Comparison of ENCODE assay signal across 13 cellular contexts in the genomic region with DNA sequence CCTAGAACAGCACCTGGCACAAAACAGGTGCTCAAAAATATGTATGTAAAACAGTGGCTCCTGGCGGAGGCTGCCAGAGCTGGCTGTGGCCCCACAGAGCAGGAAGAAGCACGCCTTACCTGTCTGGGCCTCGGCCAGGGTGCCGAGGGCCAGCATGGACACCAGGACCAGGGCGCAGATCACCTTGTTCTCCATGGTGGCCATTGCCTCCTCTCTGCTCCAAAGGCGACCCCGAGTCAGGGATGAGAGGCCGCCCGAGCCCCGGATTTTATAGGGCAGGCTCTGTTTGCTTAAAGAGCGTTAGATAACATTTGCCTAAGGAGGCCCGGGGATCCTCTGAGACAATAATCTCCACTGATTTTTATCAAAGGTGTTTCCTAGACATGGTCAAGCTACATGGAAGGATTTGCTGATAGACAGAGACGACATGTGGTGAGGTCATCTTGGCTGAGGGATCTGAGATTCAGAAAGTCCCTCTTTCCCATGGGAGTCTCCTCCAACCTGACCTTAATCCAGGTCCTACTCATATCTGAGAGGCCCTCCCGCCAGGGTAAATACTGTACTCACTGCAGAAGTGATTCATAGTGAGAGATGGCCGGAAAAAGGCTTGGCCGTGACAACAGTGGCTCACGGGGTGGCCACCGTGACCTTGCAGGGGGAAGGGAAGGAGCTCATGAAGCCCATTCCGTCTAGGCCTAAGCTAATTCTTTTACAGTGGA. TPM values are rescaled to one million over a fixed set of nuclear protein-coding genes. Genes with fewer than 3 reads are reported as not detected.
DNase-seq lines count a peak whose midpoint lies in the region; ATAC-seq and TF ChIP-seq lines count a peak whose summit lies in the region.
"Had no signal": no experiment of that assay in that cellular context is flagged by ENCODE, and none has a peak within 500 bp of the region (broad histone marks: within the 10 kb centered on the region; RNA-seq: fewer than 3 reads in every experiment).

TFF1 (minus strand) TSS at position 244 of the 719 bp plus-strand sequence; CDS start at position 204, 40 bp downstream.

- H3K23ac ChIP-seq in IMR-90 (ENCODE audit: low read depth, low read length): no peak within 1 kb of the TSS

- 0 out of 22 replicates have a peak, but pooled peaks cover 0 to under 1% (median 0%) of the 10 kb centered on the region in 11 experiments for H3K27me3 ChIP-seq in BLaER1 treated with 17β-estradiol and CSF1 and Interleukin-3, amounts not matched to agents 10 nM and 100 nM
- H3K27me3 ChIP-seq in IMR-90 (ENCODE audit: control insufficient read depth, insufficient read depth, low read length) (peaks cover 15% of the 10 kb centered on the region; the same call in 1 of the 2 replicates), adrenal gland (peaks cover 6% of the 10 kb centered on the region), mucosa of rectum (ENCODE audit: control insufficient read depth in 2 of 2, insufficient read depth in 2 of 2, low read length in 2 of 2) (no peaks in the 10 kb centered on the region)
- H3K27me3 ChIP-seq: testis had no signal

- H2AK5ac ChIP-seq in IMR-90 (ENCODE audit: low read depth, low read length): no peak within 1 kb of the TSS

- no TSS peak for BruUV-seq in IMR-90 (replicated peaks; lab: Mats Ljungman, UMichigan)

- no peak within 1 kb of the TSS for H4K91ac ChIP-seq in IMR-90 (ENCODE audit: insufficient read depth, low read depth, low read length)

- dilution Hi-C loops in IMR-90 (cut with HindIII; ENCODE audit: low sequenced_read_pairs, unreplicated experiment): no loop called here

- no peak within 1 kb of the TSS for H2BK15ac ChIP-seq in IMR-90 (ENCODE audit: low read depth, low read length)

- no peak within 1 kb of the TSS for H3K14ac ChIP-seq in IMR-90 (replicated peaks; ENCODE audit: low read depth, low read length)

- no peak within 1 kb of the TSS for H3K18ac ChIP-seq in IMR-90 (ENCODE audit: low read depth, low read length)

- H3K4me2 ChIP-seq in BLaER1 treated with 17β-estradiol and CSF1 and Interleukin-3, amounts not matched to agents 10 nM and 100 nM: peak within 1 kb of the TSS in 10 of 11 experiments; percentile 5 to 83 (median 65); a peak in 19 of 22 replicates
- no peak within 1 kb of the TSS for H3K4me2 ChIP-seq in IMR-90 (ENCODE audit: low read depth, low read length)

- no peak for TF ChIP-seq RAD21 in IMR-90 (IDR thresholded peaks at IDR 0.05; ENCODE audit: low read length)

- intact Hi-C loops in IMR-90 (cut with micrococcal nuclease): no loop called here
- intact Hi-C loops in adrenal gland (cut with DNase I): no loop called here

- H3K9me1 ChIP-seq in IMR-90 (ENCODE audit: insufficient read depth, low read length): no peaks in the 10 kb centered on the region

- POLR2A ChIA-PET in IMR-90 (lab: Charles Lee; ENCODE audit: unreplicated experiment): no interaction called here

- no peak within 1 kb of the TSS for H3K9ac ChIP-seq in BLaER1 treated with 17β-estradiol and CSF1 and Interleukin-3, amounts not matched to agents 10 nM and 100 nM
- no peak within 1 kb of the TSS for H3K9ac ChIP-seq in IMR-90 (ENCODE audit: low read depth, low read length)
- peak within 1 kb of the TSS in 1 of 2 donors; percentile 56 for H3K9ac ChIP-seq in mucosa of rectum (ENCODE audit: low read depth in 1 of 2, low read length in 2 of 2)

- no peak within 1 kb of the TSS for H4K8ac ChIP-seq in IMR-90 (ENCODE audit: low read depth in 2 of 2, low read length in 2 of 2)

- TF ChIP-seq CTCF in IMR-90 (conservative IDR thresholded peaks at IDR 0.05; ENCODE audit: low read depth, low read length): no peak
- no peak for TF ChIP-seq CTCF in adrenal gland (IDR thresholded peaks at IDR 0.05)

- no peaks in the 10 kb centered on the region for H3K36me3 ChIP-seq in BLaER1 treated with 17β-estradiol and CSF1 and Interleukin-3, amounts not matched to agents 10 nM and 100 nM
- H3K36me3 ChIP-seq in IMR-90 (ENCODE audit: control insufficient read depth, insufficient read depth, low read length) (no peaks in the 10 kb centered on the region), adrenal gland (replicated peaks in 1 of 2) (no peaks in the 10 kb centered on the region), mucosa of rectum (ENCODE audit: control insufficient read depth in 2 of 2, insufficient read depth in 2 of 2, low read length in 2 of 2) (no peaks in the 10 kb centered on the region)

- no peak within 1 kb of the TSS for H2BK5ac ChIP-seq in IMR-90 (ENCODE audit: low read depth, low read length, poor library complexity, severe bottlenecking)

- H3K56ac ChIP-seq in IMR-90 (ENCODE audit: extremely low read depth, insufficient read depth, low read length): no peak within 1 kb of the TSS

- H3K27ac ChIP-seq in BLaER1 treated with 17β-estradiol and CSF1 and Interleukin-3, amounts not matched to agents 10 nM and 100 nM: no peak within 1 kb of the TSS
- no peak within 1 kb of the TSS for H3K27ac ChIP-seq in IMR-90 (ENCODE audit: insufficient read depth, low read length)
- H3K27ac ChIP-seq in adrenal gland: peak within 1 kb of the TSS in 2 of 5 donors; percentile 34 to 35
- H3K27ac ChIP-seq in mucosa of rectum (ENCODE audit: low read depth in 2 of 2, low read length in 2 of 2): peak within 1 kb of the TSS; percentile 58 to 80
- H3K27ac ChIP-seq in substantia nigra (ENCODE audit: low read depth, low read length, poor library complexity, severe bottlenecking): no peak within 1 kb of the TSS
- H3K27ac ChIP-seq: testis had no signal

- no peak within 1 kb of the TSS for H2BK20ac ChIP-seq in IMR-90 (ENCODE audit: low read depth, low read length)

- TF ChIP-seq POLR2A in IMR-90 (IDR thresholded peaks at IDR 0.05; ENCODE audit: low read depth, low read length): no peak
- TF ChIP-seq POLR2A in adrenal gland (IDR thresholded peaks at IDR 0.05): no peak

- H2AFZ ChIP-seq in IMR-90 (replicated peaks; ENCODE audit: low read length, poor library complexity): no peak within 1 kb of the TSS

- CTCF ChIA-PET in IMR-90 (lab: Yijun Ruan, JAX): interaction anchor here (0.7 to 0.8 kb wide), 2 partner anchors 9 to 15 kb away, joined by 3 read pairs; no protein-coding TSS in a partner anchor

- peaks cover 0 to 78% (median 63%) of the 10 kb centered on the region in 10 experiments; a peak in 16 of 20 replicates for H3K4me1 ChIP-seq in BLaER1 treated with 17β-estradiol and CSF1 and Interleukin-3, amounts not matched to agents 10 nM and 100 nM
- H3K4me1 ChIP-seq in IMR-90 (ENCODE audit: control insufficient read depth, insufficient read depth, low read length) (no peaks in the 10 kb centered on the region), adrenal gland (replicated peaks in 1 of 2) (no peaks in the 10 kb centered on the region), mucosa of rectum (ENCODE audit: control insufficient read depth in 2 of 2, insufficient read depth in 2 of 2, low read length in 2 of 2) (peaks cover 11 to 39% of the 10 kb centered on the region in 2 donors)
- H3K4me1 ChIP-seq: testis had no signal

- no peaks in the 10 kb centered on the region for H3K79me1 ChIP-seq in IMR-90 (ENCODE audit: low read depth in 1 of 2, low read length in 2 of 2)

- in situ Hi-C loops in IMR-90 (cut with MboI; ENCODE audit: low sequenced_read_pairs): no loop called here

- H2BK120ac ChIP-seq in IMR-90 (ENCODE audit: low read depth, low read length): no peak within 1 kb of the TSS

- ATAC-seq in IMR-90 (ENCODE audit: low read depth) (no peak), GM21737 (IDR thresholded peaks at IDR 0.05; ENCODE audit: unreplicated experiment) (no peak)

- no peak within 1 kb of the TSS for H3K4me3 ChIP-seq in BLaER1 treated with 17β-estradiol and CSF1 and Interleukin-3, amounts not matched to agents 10 nM and 100 nM
- H3K4me3 ChIP-seq in IMR-90 (ENCODE audit: insufficient read depth, low read depth, low read length) (no peak within 1 kb of the TSS), adrenal gland (no peak within 1 kb of the TSS), mucosa of rectum (ENCODE audit: low read length in 2 of 2) (peak within 1 kb of the TSS in 1 of 2 donors; percentile 29)
- H3K4me3 ChIP-seq: testis had no signal

- H3K4ac ChIP-seq in IMR-90 (ENCODE audit: low read depth, low read length): no peak within 1 kb of the TSS

- H4K20me1 ChIP-seq in BLaER1 treated with 17β-estradiol and CSF1 and Interleukin-3, amounts not matched to agents 10 nM and 100 nM: no peaks in the 10 kb centered on the region; a peak in 1 of 22 replicates
- H4K20me1 ChIP-seq in IMR-90 (ENCODE audit: insufficient read depth, low read length): no peaks in the 10 kb centered on the region

- no peaks in the 10 kb centered on the region for H3K9me3 ChIP-seq in BLaER1 treated with 17β-estradiol and CSF1 and Interleukin-3, amounts not matched to agents 10 nM and 100 nM (replicated peaks in 1 of 11)
- no peaks in the 10 kb centered on the region for H3K9me3 ChIP-seq in IMR-90 (ENCODE audit: control insufficient read depth, insufficient read depth, low read length)
- no peaks in the 10 kb centered on the region for H3K9me3 ChIP-seq in adrenal gland (replicated peaks in 1 of 3)
- no peaks in the 10 kb centered on the region for H3K9me3 ChIP-seq in mucosa of rectum (ENCODE audit: control insufficient read depth in 2 of 2, low read length in 2 of 2)
- H3K9me3 ChIP-seq: testis had no signal

- no peak within 1 kb of the TSS for H4K5ac ChIP-seq in IMR-90 (ENCODE audit: low read depth, low read length)

- H2AK9ac ChIP-seq in IMR-90 (replicated peaks; ENCODE audit: low read depth, low read length, poor library complexity): no peak within 1 kb of the TSS

- DNase-seq in IMR-90: peak; percentile 10
- DNase-seq in adrenal gland: peak; percentile 59 to 83 (median 79)
- DNase-seq in central memory CD4-positive, alpha-beta T cell: no peak
- no peak for DNase-seq in substantia nigra (lab: John Stamatoyannopoulos, UW)
- no peak for DNase-seq in NCI-H2227 (lab: John Stamatoyannopoulos, UW; ENCODE audit: unreplicated experiment)
- DNase-seq: NCI-H524 treated with DMSO at 0.1 percent for 48 hours, SHP77 treated with DMSO at 0.1 percent for 48 hours, testis had no signal

- WGBS in IMR-90 (ENCODE audit: extremely low coverage in 2 of 2, insufficient read length in 1 of 2), 2 experiments: 76% methylated on average over 10 of the region's 19 CpGs; no CpG with 5 or more reads in 1 of the 2 experiments
- 44 to 68% (median 57%) methylated on average over 9 to 19 of the region's 19 CpGs for whole genome bisulfite sequencing in adrenal gland, 4 donors

TF ChIP-seq in IMR-90, 13 proteins besides CTCF, POLR2A, EP300 and RAD21 (continues in another document):
- no peak for TF ChIP-seq MAFK (IDR thresholded peaks at IDR 0.05; ENCODE audit: low read depth, low read length)
- no peak for TF ChIP-seq SMC3 (IDR thresholded peaks at IDR 0.05; ENCODE audit: low read depth, low read length)

RNA-seq across cellular contexts. Expression of gene TFF1, which starts in this region (rescaled TPM):
- total RNA-seq in IMR-90 (2012; rRNA removed): not detected in 2 replicates
- not detected in 2 replicates for polyA plus RNA-seq in IMR-90 (2012; rRNA removed)
- polyA plus RNA-seq in IMR-90 (2012; cell fraction: cytosol; rRNA removed): not detected in 2 replicates
- not detected in 2 replicates for polyA plus RNA-seq in IMR-90 (2012; cell fraction: nucleus; rRNA removed; ENCODE audit: low replicate concordance)
- under 1 TPM in 1 of 8 donors, not detected in 7; 0.72 TPM for total RNA-seq in adrenal gland
- 1 to 10 TPM in 1 of 3 donors, not detected in 2; 1.5 TPM for polyA plus RNA-seq in adrenal gland
- total RNA-seq: mononuclear cell, testis had no signal
- polyA plus RNA-seq: IgD-negative memory B cell had no signal

Comparison
In these comparisons a context has a peak if more than half of its experiments do, and no peak if none do; other contexts are left out.
1. Peak in DNase-seq in IMR-90; RNA of the gene not detected or under 1 TPM.
2. H3K27ac ChIP-seq: peak in mucosa of rectum (2 of 2); none in BLaER1 treated with 17β-estradiol and CSF1 and Interleukin-3, amounts not matched to agents 10 nM and 100 nM (0 of 11), IMR-90 (single experiment) and substantia nigra (single experiment).
3. DNase-seq: peak in adrenal gland (7 of 7); none in central memory CD4-positive, alpha-beta T cell (single experiment), substantia nigra (0 of 49) and NCI-H2227 (single experiment).